2 cellular contexts compared by ENCODE assay signal in the genomic region with DNA sequence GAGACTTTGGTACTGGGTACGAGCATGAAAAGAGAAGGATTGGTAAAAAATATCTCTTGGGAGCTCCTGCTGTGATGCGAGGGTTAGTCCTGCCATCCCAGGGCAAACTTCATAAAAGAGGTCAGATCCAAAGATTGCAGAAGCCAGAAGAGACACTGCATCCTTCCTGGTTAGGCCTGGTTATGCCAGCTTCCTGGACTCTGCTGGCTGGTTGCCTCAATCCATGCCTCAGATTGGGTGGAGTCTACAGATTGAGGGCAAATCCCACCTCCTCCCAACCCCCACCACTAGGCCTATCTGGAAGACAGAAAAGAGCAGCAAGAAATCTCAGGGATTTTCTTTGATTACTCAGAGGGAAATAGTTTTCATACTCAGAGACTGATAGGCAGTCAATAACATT.
TF ChIP-seq lines count a peak whose summit lies in the region.

No MANE protein-coding gene starts in this region.

TF ChIP-seq in HepG2, 621 proteins besides CTCF, POLR2A, EP300 and RAD21:
- no peak for TF ChIP-seq NR1H2 (CRISPR knock-in tag; IDR thresholded peaks at IDR 0.05; ENCODE audit: borderline replicate concordance, low read depth)
- no peak for TF ChIP-seq YY1 (IDR thresholded peaks at IDR 0.05; ENCODE audit: insufficient read depth, insufficient replicate concordance, low read depth, low read length)
- TF ChIP-seq ATRX (CRISPR knock-in tag; IDR thresholded peaks at IDR 0.05; ENCODE audit: borderline replicate concordance), result no peak
- TF ChIP-seq, protein P1, sequence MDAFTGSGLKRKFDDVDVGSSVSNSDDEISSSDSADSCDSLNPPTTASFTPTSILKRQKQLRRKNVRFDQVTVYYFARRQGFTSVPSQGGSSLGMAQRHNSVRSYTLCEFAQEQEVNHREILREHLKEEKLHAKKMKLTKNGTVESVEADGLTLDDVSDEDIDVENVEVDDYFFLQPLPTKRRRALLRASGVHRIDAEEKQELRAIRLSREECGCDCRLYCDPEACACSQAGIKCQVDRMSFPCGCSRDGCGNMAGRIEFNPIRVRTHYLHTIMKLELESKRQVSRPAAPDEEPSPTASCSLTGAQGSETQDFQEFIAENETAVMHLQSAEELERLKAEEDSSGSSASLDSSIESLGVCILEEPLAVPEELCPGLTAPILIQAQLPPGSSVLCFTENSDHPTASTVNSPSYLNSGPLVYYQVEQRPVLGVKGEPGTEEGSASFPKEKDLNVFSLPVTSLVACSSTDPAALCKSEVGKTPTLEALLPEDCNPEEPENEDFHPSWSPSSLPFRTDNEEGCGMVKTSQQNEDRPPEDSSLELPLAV (CRISPR knock-in tag; conservative IDR thresholded peaks at IDR 0.05; ENCODE audit: low read depth), result no peak
- TF ChIP-seq ZSCAN12 (CRISPR knock-in tag; IDR thresholded peaks at IDR 0.05), result no peak
- TF ChIP-seq ZNF124 (CRISPR knock-in tag; IDR thresholded peaks at IDR 0.05), result no peak
- no peak for TF ChIP-seq GABPA (IDR thresholded peaks at IDR 0.05; ENCODE audit: low read depth, low read length)
- no peak for TF ChIP-seq GABPA (CRISPR knock-in tag; IDR thresholded peaks at IDR 0.05; ENCODE audit: low read depth)
- no peak for TF ChIP-seq TOE1 (CRISPR knock-in tag; IDR thresholded peaks at IDR 0.05)
- TF ChIP-seq, protein P2, sequence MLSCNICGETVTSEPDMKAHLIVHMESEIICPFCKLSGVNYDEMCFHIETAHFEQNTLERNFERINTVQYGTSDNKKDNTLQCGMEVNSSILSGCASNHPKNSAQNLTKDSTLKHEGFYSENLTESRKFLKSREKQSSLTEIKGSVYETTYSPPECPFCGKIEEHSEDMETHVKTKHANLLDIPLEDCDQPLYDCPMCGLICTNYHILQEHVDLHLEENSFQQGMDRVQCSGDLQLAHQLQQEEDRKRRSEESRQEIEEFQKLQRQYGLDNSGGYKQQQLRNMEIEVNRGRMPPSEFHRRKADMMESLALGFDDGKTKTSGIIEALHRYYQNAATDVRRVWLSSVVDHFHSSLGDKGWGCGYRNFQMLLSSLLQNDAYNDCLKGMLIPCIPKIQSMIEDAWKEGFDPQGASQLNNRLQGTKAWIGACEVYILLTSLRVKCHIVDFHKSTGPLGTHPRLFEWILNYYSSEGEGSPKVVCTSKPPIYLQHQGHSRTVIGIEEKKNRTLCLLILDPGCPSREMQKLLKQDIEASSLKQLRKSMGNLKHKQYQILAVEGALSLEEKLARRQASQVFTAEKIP (CRISPR knock-in tag; IDR thresholded peaks at IDR 0.05; ENCODE audit: borderline replicate concordance), result no peak
- TF ChIP-seq TARDBP (CRISPR knock-in tag; IDR thresholded peaks at IDR 0.05), result no peak
- TF ChIP-seq BCL6 (CRISPR knock-in tag; IDR thresholded peaks at IDR 0.05), result no peak
- TF ChIP-seq POGZ (CRISPR knock-in tag; IDR thresholded peaks at IDR 0.05), result no peak
- TF ChIP-seq ZNF44 (CRISPR knock-in tag; IDR thresholded peaks at IDR 0.05), result no peak
- TF ChIP-seq, protein P3, sequence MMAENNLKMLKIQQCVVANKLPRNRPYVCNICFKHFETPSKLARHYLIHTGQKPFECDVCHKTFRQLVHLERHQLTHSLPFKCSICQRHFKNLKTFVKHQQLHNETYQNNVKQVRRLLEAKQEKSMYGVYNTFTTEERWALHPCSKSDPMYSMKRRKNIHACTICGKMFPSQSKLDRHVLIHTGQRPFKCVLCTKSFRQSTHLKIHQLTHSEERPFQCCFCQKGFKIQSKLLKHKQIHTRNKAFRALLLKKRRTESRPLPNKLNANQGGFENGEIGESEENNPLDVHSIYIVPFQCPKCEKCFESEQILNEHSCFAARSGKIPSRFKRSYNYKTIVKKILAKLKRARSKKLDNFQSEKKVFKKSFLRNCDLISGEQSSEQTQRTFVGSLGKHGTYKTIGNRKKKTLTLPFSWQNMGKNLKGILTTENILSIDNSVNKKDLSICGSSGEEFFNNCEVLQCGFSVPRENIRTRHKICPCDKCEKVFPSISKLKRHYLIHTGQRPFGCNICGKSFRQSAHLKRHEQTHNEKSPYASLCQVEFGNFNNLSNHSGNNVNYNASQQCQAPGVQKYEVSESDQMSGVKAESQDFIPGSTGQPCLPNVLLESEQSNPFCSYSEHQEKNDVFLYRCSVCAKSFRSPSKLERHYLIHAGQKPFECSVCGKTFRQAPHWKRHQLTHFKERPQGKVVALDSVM (CRISPR knock-in tag; IDR thresholded peaks at IDR 0.05), result no peak
- TF ChIP-seq ZNF207 (IDR thresholded peaks at IDR 0.05; ENCODE audit: borderline replicate concordance), result no peak
- TF ChIP-seq, protein P4, sequence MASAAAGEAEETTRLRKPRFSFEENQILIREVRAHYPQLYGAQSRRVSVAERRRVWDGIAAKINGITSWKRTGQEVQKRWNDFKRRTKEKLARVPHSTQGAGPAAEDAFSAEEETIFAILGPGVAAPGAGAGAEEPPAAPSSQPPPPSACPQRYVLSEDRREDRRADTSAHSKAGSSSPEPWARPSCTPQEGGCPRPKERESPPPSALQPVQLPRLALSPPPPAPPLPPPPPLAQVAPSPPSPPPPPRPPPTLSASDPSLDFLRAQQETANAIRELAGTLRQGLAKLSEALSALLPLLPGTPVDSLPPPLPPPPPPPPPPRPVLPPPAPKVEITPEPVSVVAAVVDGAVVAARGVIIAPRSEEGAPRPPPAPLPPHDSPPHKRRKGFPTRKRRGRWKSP (CRISPR knock-in tag; IDR thresholded peaks at IDR 0.05), result no peak
- TF ChIP-seq ZNF34 (CRISPR knock-in tag; IDR thresholded peaks at IDR 0.05; ENCODE audit: borderline replicate concordance), result no peak
- TF ChIP-seq KMT2B (CRISPR knock-in tag; IDR thresholded peaks at IDR 0.05), result no peak

TF ChIP-seq in H1, 55 proteins besides CTCF, POLR2A, EP300 and RAD21:
- TF ChIP-seq NANOG (IDR thresholded peaks at IDR 0.05; ENCODE audit: insufficient read depth, low read depth, low read length, poor library complexity, severe bottlenecking) (no peak), SIX5 (IDR thresholded peaks at IDR 0.05; ENCODE audit: low read depth, low read length) (no peak), HDAC6 (IDR thresholded peaks at IDR 0.05; ENCODE audit: low read depth, low read length) (no peak), SUZ12 (IDR thresholded peaks at IDR 0.05; ENCODE audit: low read length) (no peak), RBBP5 (IDR thresholded peaks at IDR 0.05; ENCODE audit: borderline replicate concordance, low read depth, low read length) (no peak), RNF2 (IDR thresholded peaks at IDR 0.05; ENCODE audit: borderline replicate concordance, low read depth, low read length, missing control alignments, poor library complexity, severe bottlenecking) (no peak), EGR1 (IDR thresholded peaks at IDR 0.05; ENCODE audit: borderline replicate concordance, low read depth, low read length) (no peak), ZNF274 (IDR thresholded peaks at IDR 0.05; ENCODE audit: borderline replicate concordance, extremely low read depth, low read length) (no peak), SIN3A (conservative IDR thresholded peaks at IDR 0.05 in 1 of 2, IDR thresholded peaks at IDR 0.05 in 1 of 2; ENCODE audit: low read depth in 1 of 2, low read length in 2 of 2) (no peak), ASH2L (IDR thresholded peaks at IDR 0.05; ENCODE audit: low read length) (no peak), CREB1 (IDR thresholded peaks at IDR 0.05) (no peak), TBP (IDR thresholded peaks at IDR 0.05; ENCODE audit: low read depth, low read length) (no peak), RFX5 (IDR thresholded peaks at IDR 0.05; ENCODE audit: borderline replicate concordance, low read depth, low read length) (no peak), SAP30 (IDR thresholded peaks at IDR 0.05; ENCODE audit: insufficient read depth, insufficient replicate concordance, low read length) (no peak), PHF8 (conservative IDR thresholded peaks at IDR 0.05; ENCODE audit: low read depth, low read length) (no peak), BRCA1 (IDR thresholded peaks at IDR 0.05; ENCODE audit: low read depth, low read length) (no peak), CHD2 (IDR thresholded peaks at IDR 0.05; ENCODE audit: low read length) (no peak)
- TF ChIP-seq, protein P5, sequence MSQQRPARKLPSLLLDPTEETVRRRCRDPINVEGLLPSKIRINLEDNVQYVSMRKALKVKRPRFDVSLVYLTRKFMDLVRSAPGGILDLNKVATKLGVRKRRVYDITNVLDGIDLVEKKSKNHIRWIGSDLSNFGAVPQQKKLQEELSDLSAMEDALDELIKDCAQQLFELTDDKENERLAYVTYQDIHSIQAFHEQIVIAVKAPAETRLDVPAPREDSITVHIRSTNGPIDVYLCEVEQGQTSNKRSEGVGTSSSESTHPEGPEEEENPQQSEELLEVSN (IDR thresholded peaks at IDR 0.05), result no peak
- TF ChIP-seq, protein P6, sequence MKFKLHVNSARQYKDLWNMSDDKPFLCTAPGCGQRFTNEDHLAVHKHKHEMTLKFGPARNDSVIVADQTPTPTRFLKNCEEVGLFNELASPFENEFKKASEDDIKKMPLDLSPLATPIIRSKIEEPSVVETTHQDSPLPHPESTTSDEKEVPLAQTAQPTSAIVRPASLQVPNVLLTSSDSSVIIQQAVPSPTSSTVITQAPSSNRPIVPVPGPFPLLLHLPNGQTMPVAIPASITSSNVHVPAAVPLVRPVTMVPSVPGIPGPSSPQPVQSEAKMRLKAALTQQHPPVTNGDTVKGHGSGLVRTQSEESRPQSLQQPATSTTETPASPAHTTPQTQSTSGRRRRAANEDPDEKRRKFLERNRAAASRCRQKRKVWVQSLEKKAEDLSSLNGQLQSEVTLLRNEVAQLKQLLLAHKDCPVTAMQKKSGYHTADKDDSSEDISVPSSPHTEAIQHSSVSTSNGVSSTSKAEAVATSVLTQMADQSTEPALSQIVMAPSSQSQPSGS (IDR thresholded peaks at IDR 0.05; ENCODE audit: low read length), result no peak
